12 cellular contexts compared by ENCODE assay signal in genomic region chr7:99035723-99036530, GRCh38.
DNase-seq lines count a peak whose midpoint lies in the region.
"Had no signal": no experiment of that assay in that cellular context is flagged by ENCODE, and none has a peak within 500 bp of the region (broad histone marks: within the 10 kb centered on the region; RNA-seq: fewer than 3 reads in every experiment).

No MANE protein-coding gene starts in this region.

- peak overlapping the region; percentile 55 to 95 (median 81) for H3K4me2 ChIP-seq in BLaER1 treated with 17β-estradiol and CSF1 and Interleukin-3, amounts not matched to agents 10 nM and 100 nM
- H3K4me2 ChIP-seq in Karpas-422 (ENCODE audit: low read depth, low read length, poor library complexity, severe bottlenecking) = peak overlapping the region; percentile 54

- H3K27me3 ChIP-seq in BLaER1 treated with 17β-estradiol and CSF1 and Interleukin-3, amounts not matched to agents 10 nM and 100 nM = no peaks in the 10 kb centered on the region
- no peaks in the 10 kb centered on the region for H3K27me3 ChIP-seq in Karpas-422 (ENCODE audit: low read length)

- H3K36me3 ChIP-seq in BLaER1 treated with 17β-estradiol and CSF1 and Interleukin-3, amounts not matched to agents 10 nM and 100 nM = peaks cover 83 to 99% (median 88%) of the 10 kb centered on the region in 11 experiments
- H3K36me3 ChIP-seq in Karpas-422 (ENCODE audit: insufficient read depth, low read length) = peaks cover 57% of the 10 kb centered on the region

- H3K79me2 ChIP-seq in Karpas-422 (ENCODE audit: low read length) = no peaks in the 10 kb centered on the region

- H3K4me3 ChIP-seq in BLaER1 treated with 17β-estradiol and CSF1 and Interleukin-3, amounts not matched to agents 10 nM and 100 nM = peak overlapping the region in 7 of 10 experiments; percentile 9 to 65 (median 28); a peak in 10 of 20 replicates
- H3K4me3 ChIP-seq in Karpas-422 (ENCODE audit: low read length) = peak overlapping the region; percentile 26; the same call in 1 of the 2 replicates

- H3K9ac ChIP-seq in BLaER1 treated with 17β-estradiol and CSF1 and Interleukin-3, amounts not matched to agents 10 nM and 100 nM = peak overlapping the region in 10 of 11 experiments; percentile 0 to 80 (median 49); a peak in 15 of 22 replicates
- H3K9ac ChIP-seq in Karpas-422 (ENCODE audit: low read length) = peak overlapping the region; percentile 49; the same call in 1 of the 2 replicates

- H3K9me3 ChIP-seq in BLaER1 treated with 17β-estradiol and CSF1 and Interleukin-3, amounts not matched to agents 10 nM and 100 nM (replicated peaks in 1 of 11) = no peaks in the 10 kb centered on the region
- no peaks in the 10 kb centered on the region for H3K9me3 ChIP-seq in Karpas-422 (ENCODE audit: low read length)

- H3K27ac ChIP-seq in BLaER1 treated with 17β-estradiol and CSF1 and Interleukin-3, amounts not matched to agents 10 nM and 100 nM = peak overlapping the region in 8 of 11 experiments; percentile 40 to 77 (median 66); a peak in 16 of 22 replicates
- peak overlapping the region; percentile 88 for H3K27ac ChIP-seq in Karpas-422 (ENCODE audit: low read length)
- peak overlapping the region; percentile 13 for H3K27ac ChIP-seq in cingulate gyrus (ENCODE audit: low read depth, low read length)

- H3K9me2 ChIP-seq in Karpas-422 (replicated peaks; ENCODE audit: insufficient read depth, low read length) = no peaks in the 10 kb centered on the region

- H3K4me1 ChIP-seq in BLaER1 treated with 17β-estradiol and CSF1 and Interleukin-3, amounts not matched to agents 10 nM and 100 nM = peaks cover 42 to 99% (median 80%) of the 10 kb centered on the region in 10 experiments
- H3K4me1 ChIP-seq in Karpas-422 (ENCODE audit: low read length) = peaks cover 27% of the 10 kb centered on the region

- DNase-seq in Karpas-422 (peak; percentile 69), glomerular visceral epithelial cell (ENCODE audit: extremely low spot score) (no peak), NCI-H1048 (lab: John Stamatoyannopoulos, UW) (no peak)
- DNase-seq in stimulated activated CD8-positive, alpha-beta memory T cell treated with anti-CD3 and anti-CD28 coated beads, Interleukin-4, amount 100 ng/mL, for 48 hours = peak; percentile 16
- DNase-seq in stimulated activated CD4-positive, alpha-beta T cell treated with anti-CD3 and anti-CD28 coated beads, Interleukin-2, amount 100 ng/mL, for 24 hours = no peak
- DNase-seq: CD8-positive, alpha-beta T cell; GF-D8; MV-4-11; NCI-H1436; NCI-H2081 had no signal

- peaks cover 7 to 78% (median 49%) of the 10 kb centered on the region in 11 experiments; a peak in 21 of 22 replicates for H4K20me1 ChIP-seq in BLaER1 treated with 17β-estradiol and CSF1 and Interleukin-3, amounts not matched to agents 10 nM and 100 nM
- H4K20me1 ChIP-seq in Karpas-422 (ENCODE audit: insufficient read depth, low read depth, low read length) = peaks cover 6% of the 10 kb centered on the region; the same call in 1 of the 2 replicates

- H2AFZ ChIP-seq in Karpas-422 (ENCODE audit: low read length) = no peak overlapping the region

Comparison
In these comparisons a context has a peak if more than half of its experiments do, and no peak if none do; other contexts are left out.
1. H3K27ac ChIP-seq: peak in every context shown above with its lines; median percentile 88 in Karpas-422; 66 in BLaER1 treated with 17β-estradiol and CSF1 and Interleukin-3, amounts not matched to agents 10 nM and 100 nM; 13 in cingulate gyrus.
2. DNase-seq: peak in Karpas-422 (single experiment) and stimulated activated CD8-positive, alpha-beta memory T cell treated with anti-CD3 and anti-CD28 coated beads, Interleukin-4, amount 100 ng/mL, for 48 hours (single experiment); none in glomerular visceral epithelial cell (single experiment), NCI-H1048 (single experiment) and stimulated activated CD4-positive, alpha-beta T cell treated with anti-CD3 and anti-CD28 coated beads, Interleukin-2, amount 100 ng/mL, for 24 hours (0 of 2).